ENCODE assay signal across 1 cellular context in the genomic region with DNA sequence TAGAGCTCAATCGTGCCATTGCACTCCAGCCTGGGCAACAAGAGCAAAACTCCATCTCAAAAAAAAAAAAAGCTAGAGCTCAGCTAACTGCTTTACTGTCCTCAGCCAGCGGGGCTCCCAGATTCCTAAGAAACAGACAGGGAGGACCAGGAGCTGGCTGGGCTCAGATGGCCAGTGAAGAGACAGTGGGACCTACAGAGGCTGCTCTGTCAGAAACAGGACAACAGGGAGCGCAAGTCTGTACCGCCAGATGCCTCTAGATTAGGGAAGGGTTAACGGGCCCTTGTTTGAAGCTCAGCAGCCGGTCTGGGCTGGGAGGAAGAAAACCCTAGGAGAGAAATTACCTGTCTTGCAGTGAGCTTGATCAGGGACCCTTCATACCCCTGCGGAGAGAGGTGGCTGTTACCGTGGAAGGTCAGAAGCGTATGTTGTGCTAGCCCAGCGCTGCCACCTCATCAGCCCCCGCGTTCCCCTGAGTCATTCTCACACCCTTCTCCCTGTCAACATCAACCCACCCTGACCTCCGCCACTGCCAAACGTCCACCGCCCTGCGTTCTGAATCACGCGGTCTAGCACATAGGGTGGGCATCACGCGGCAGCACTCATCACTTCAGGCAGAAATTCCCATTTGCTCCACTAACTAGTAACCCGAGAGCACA.
TF ChIP-seq lines count a peak whose summit lies in the region.

No MANE protein-coding gene starts in this region.

TF ChIP-seq in K562, 482 proteins besides CTCF, POLR2A, EP300 and RAD21 (continued from another document and continues in another):
- no peak for TF ChIP-seq MTA1 (IDR thresholded peaks at IDR 0.05; ENCODE audit: borderline replicate concordance)
- TF ChIP-seq FOXA3 (CRISPR knock-in tag; conservative IDR thresholded peaks at IDR 0.05 in 1 of 2, IDR thresholded peaks at IDR 0.05 in 1 of 2), result no peak
- TF ChIP-seq, protein P1, sequence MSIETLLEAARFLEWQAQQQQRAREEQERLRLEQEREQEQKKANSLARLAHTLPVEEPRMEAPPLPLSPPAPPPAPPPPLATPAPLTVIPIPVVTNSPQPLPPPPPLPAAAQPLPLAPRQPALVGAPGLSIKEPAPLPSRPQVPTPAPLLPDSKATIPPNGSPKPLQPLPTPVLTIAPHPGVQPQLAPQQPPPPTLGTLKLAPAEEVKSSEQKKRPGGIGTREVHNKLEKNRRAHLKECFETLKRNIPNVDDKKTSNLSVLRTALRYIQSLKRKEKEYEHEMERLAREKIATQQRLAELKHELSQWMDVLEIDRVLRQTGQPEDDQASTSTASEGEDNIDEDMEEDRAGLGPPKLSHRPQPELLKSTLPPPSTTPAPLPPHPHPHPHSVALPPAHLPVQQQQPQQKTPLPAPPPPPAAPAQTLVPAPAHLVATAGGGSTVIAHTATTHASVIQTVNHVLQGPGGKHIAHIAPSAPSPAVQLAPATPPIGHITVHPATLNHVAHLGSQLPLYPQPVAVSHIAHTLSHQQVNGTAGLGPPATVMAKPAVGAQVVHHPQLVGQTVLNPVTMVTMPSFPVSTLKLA (conservative IDR thresholded peaks at IDR 0.05), result no peak; a peak in 1 of 4 replicates
- peak; percentile 23; the same call in 1 of the 2 replicates for TF ChIP-seq ZNF384 (IDR thresholded peaks at IDR 0.05; ENCODE audit: low read depth, low read length)
- TF ChIP-seq ZNF282 (CRISPR knock-in tag; IDR thresholded peaks at IDR 0.05), result no peak
- no peak for TF ChIP-seq POU5F1 (IDR thresholded peaks at IDR 0.05; ENCODE audit: borderline replicate concordance, low read depth, low read length, partially characterized antibody)
- no peak for TF ChIP-seq EWSR1 (IDR thresholded peaks at IDR 0.05; ENCODE audit: borderline replicate concordance, low read depth, partially characterized antibody)
- no peak for TF ChIP-seq RFX7 (CRISPR knock-in tag; IDR thresholded peaks at IDR 0.05)
- TF ChIP-seq, protein P2, sequence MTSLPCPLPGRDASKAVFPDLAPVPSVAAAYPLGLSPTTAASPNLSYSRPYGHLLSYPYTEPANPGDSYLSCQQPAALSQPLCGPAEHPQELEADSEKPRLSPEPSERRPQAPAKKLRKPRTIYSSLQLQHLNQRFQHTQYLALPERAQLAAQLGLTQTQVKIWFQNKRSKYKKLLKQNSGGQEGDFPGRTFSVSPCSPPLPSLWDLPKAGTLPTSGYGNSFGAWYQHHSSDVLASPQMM (CRISPR knock-in tag; IDR thresholded peaks at IDR 0.05), result no peak
- TF ChIP-seq HDAC8 (tag; IDR thresholded peaks at IDR 0.05), result no peak
- peak; percentile 56; the same call in 1 of the 2 replicates for TF ChIP-seq FOSL1 (tag; conservative IDR thresholded peaks at IDR 0.05)
- no peak for TF ChIP-seq LEF1 (IDR thresholded peaks at IDR 0.05)
- TF ChIP-seq HMGN3 (IDR thresholded peaks at IDR 0.05; ENCODE audit: borderline replicate concordance, extremely low read depth, insufficient read length, low read depth, low read length), result no peak
- no peak for TF ChIP-seq HCFC1 (IDR thresholded peaks at IDR 0.05; ENCODE audit: low read depth, low read length)
- TF ChIP-seq HDAC2 (IDR thresholded peaks at IDR 0.05), result no peak
- no peak for TF ChIP-seq MCM5 (IDR thresholded peaks at IDR 0.05; ENCODE audit: low read depth)
- TF ChIP-seq NR3C1 (CRISPR knock-in tag; IDR thresholded peaks at IDR 0.05), result no peak
- TF ChIP-seq NCOA4 (IDR thresholded peaks at IDR 0.05; ENCODE audit: partially characterized antibody), result no peak
- 0 out of 2 replicates have a peak, but pooled peaks have one; percentile 14 for TF ChIP-seq JUN (IDR thresholded peaks at IDR 0.05; ENCODE audit: borderline replicate concordance, low read depth, low read length)
- TF ChIP-seq JUN (CRISPR knock-in tag; IDR thresholded peaks at IDR 0.05; ENCODE audit: borderline replicate concordance), result no peak
- TF ChIP-seq ZBED1 (IDR thresholded peaks at IDR 0.05), result no peak
- TF ChIP-seq, protein P3, sequence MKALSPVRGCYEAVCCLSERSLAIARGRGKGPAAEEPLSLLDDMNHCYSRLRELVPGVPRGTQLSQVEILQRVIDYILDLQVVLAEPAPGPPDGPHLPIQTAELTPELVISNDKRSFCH (CRISPR knock-in tag; IDR thresholded peaks at IDR 0.05), result no peak
- TF ChIP-seq, protein P3 (tag; IDR thresholded peaks at IDR 0.05), result no peak
- no peak for TF ChIP-seq SAP30 (IDR thresholded peaks at IDR 0.05; ENCODE audit: borderline replicate concordance, insufficient read depth, low read depth, low read length, poor library complexity, severe bottlenecking)
- peak; percentile 48; the same call in 1 of the 2 replicates for TF ChIP-seq JUND (IDR thresholded peaks at IDR 0.05; ENCODE audit: borderline replicate concordance, low read depth, low read length)
- peak; percentile 52; the same call in 1 of the 3 replicates for TF ChIP-seq JUND (tag; IDR thresholded peaks at IDR 0.05; ENCODE audit: borderline replicate concordance, low read depth, low read length)
- no peak for TF ChIP-seq ZKSCAN3 (CRISPR knock-in tag; IDR thresholded peaks at IDR 0.05)
- TF ChIP-seq, protein P4, sequence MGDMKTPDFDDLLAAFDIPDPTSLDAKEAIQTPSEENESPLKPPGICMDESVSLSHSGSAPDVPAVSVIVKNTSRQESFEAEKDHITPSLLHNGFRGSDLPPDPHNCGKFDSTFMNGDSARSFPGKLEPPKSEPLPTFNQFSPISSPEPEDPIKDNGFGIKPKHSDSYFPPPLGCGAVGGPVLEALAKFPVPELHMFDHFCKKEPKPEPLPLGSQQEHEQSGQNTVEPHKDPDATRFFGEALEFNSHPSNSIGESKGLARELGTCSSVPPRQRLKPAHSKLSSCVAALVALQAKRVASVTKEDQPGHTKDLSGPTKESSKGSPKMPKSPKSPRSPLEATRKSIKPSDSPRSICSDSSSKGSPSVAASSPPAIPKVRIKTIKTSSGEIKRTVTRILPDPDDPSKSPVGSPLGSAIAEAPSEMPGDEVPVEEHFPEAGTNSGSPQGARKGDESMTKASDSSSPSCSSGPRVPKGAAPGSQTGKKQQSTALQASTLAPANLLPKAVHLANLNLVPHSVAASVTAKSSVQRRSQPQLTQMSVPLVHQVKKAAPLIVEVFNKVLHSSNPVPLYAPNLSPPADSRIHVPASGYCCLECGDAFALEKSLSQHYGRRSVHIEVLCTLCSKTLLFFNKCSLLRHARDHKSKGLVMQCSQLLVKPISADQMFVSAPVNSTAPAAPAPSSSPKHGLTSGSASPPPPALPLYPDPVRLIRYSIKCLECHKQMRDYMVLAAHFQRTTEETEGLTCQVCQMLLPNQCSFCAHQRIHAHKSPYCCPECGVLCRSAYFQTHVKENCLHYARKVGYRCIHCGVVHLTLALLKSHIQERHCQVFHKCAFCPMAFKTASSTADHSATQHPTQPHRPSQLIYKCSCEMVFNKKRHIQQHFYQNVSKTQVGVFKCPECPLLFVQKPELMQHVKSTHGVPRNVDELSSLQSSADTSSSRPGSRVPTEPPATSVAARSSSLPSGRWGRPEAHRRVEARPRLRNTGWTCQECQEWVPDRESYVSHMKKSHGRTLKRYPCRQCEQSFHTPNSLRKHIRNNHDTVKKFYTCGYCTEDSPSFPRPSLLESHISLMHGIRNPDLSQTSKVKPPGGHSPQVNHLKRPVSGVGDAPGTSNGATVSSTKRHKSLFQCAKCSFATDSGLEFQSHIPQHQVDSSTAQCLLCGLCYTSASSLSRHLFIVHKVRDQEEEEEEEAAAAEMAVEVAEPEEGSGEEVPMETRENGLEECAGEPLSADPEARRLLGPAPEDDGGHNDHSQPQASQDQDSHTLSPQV (IDR thresholded peaks at IDR 0.05), result no peak
- TF ChIP-seq ZKSCAN8 (CRISPR knock-in tag; IDR thresholded peaks at IDR 0.05), result no peak
- TF ChIP-seq ZNF695 (CRISPR knock-in tag; IDR thresholded peaks at IDR 0.05), result no peak
- TF ChIP-seq DPF2 (IDR thresholded peaks at IDR 0.05), result peak; percentile 60
- TF ChIP-seq XRCC5 (IDR thresholded peaks at IDR 0.05; ENCODE audit: low read depth, low read length), result no peak
- TF ChIP-seq, protein P5, sequence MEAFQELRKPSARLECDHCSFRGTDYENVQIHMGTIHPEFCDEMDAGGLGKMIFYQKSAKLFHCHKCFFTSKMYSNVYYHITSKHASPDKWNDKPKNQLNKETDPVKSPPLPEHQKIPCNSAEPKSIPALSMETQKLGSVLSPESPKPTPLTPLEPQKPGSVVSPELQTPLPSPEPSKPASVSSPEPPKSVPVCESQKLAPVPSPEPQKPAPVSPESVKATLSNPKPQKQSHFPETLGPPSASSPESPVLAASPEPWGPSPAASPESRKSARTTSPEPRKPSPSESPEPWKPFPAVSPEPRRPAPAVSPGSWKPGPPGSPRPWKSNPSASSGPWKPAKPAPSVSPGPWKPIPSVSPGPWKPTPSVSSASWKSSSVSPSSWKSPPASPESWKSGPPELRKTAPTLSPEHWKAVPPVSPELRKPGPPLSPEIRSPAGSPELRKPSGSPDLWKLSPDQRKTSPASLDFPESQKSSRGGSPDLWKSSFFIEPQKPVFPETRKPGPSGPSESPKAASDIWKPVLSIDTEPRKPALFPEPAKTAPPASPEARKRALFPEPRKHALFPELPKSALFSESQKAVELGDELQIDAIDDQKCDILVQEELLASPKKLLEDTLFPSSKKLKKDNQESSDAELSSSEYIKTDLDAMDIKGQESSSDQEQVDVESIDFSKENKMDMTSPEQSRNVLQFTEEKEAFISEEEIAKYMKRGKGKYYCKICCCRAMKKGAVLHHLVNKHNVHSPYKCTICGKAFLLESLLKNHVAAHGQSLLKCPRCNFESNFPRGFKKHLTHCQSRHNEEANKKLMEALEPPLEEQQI (IDR thresholded peaks at IDR 0.05), result no peak
- no peak for TF ChIP-seq TRIM24 (IDR thresholded peaks at IDR 0.05)
- no peak for TF ChIP-seq NFIC (IDR thresholded peaks at IDR 0.05)
- 0 out of 2 replicates have a peak, but pooled peaks have one; percentile 7 for TF ChIP-seq MAFK (IDR thresholded peaks at IDR 0.05; ENCODE audit: low read length)
- TF ChIP-seq NCOA6 (IDR thresholded peaks at IDR 0.05), result no peak
- TF ChIP-seq, protein P6, sequence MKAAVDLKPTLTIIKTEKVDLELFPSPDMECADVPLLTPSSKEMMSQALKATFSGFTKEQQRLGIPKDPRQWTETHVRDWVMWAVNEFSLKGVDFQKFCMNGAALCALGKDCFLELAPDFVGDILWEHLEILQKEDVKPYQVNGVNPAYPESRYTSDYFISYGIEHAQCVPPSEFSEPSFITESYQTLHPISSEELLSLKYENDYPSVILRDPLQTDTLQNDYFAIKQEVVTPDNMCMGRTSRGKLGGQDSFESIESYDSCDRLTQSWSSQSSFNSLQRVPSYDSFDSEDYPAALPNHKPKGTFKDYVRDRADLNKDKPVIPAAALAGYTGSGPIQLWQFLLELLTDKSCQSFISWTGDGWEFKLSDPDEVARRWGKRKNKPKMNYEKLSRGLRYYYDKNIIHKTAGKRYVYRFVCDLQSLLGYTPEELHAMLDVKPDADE (conservative IDR thresholded peaks at IDR 0.05; ENCODE audit: control insufficient read depth, low read depth, low read length), result no peak
- TF ChIP-seq HNRNPK (IDR thresholded peaks at IDR 0.05; ENCODE audit: low read depth, low read length, poor library complexity, severe bottlenecking), result no peak
- TF ChIP-seq RBFOX2 (IDR thresholded peaks at IDR 0.05; ENCODE audit: low read depth, low read length), result no peak
- TF ChIP-seq, protein P7, sequence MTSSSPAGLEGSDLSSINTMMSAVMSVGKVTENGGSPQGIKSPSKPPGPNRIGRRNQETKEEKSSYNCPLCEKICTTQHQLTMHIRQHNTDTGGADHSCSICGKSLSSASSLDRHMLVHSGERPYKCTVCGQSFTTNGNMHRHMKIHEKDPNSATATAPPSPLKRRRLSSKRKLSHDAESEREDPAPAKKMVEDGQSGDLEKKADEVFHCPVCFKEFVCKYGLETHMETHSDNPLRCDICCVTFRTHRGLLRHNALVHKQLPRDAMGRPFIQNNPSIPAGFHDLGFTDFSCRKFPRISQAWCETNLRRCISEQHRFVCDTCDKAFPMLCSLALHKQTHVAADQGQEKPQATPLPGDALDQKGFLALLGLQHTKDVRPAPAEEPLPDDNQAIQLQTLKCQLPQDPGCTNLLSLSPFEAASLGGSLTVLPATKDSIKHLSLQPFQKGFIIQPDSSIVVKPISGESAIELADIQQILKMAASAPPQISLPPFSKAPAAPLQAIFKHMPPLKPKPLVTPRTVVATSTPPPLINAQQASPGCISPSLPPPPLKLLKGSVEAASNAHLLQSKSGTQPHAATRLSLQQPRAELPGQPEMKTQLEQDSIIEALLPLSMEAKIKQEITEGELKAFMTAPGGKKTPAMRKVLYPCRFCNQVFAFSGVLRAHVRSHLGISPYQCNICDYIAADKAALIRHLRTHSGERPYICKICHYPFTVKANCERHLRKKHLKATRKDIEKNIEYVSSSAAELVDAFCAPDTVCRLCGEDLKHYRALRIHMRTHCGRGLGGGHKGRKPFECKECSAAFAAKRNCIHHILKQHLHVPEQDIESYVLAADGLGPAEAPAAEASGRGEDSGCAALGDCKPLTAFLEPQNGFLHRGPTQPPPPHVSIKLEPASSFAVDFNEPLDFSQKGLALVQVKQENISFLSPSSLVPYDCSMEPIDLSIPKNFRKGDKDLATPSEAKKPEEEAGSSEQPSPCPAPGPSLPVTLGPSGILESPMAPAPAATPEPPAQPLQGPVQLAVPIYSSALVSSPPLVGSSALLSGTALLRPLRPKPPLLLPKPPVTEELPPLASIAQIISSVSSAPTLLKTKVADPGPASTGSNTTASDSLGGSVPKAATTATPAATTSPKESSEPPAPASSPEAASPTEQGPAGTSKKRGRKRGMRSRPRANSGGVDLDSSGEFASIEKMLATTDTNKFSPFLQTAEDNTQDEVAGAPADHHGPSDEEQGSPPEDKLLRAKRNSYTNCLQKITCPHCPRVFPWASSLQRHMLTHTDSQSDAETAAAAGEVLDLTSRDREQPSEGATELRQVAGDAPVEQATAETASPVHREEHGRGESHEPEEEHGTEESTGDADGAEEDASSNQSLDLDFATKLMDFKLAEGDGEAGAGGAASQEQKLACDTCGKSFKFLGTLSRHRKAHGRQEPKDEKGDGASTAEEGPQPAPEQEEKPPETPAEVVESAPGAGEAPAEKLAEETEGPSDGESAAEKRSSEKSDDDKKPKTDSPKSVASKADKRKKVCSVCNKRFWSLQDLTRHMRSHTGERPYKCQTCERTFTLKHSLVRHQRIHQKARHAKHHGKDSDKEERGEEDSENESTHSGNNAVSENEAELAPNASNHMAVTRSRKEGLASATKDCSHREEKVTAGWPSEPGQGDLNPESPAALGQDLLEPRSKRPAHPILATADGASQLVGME (CRISPR knock-in tag; IDR thresholded peaks at IDR 0.05), result no peak
- no peak for TF ChIP-seq ZNF274 (IDR thresholded peaks at IDR 0.05; ENCODE audit: borderline replicate concordance, low read depth, low read length)
- TF ChIP-seq, protein P8, sequence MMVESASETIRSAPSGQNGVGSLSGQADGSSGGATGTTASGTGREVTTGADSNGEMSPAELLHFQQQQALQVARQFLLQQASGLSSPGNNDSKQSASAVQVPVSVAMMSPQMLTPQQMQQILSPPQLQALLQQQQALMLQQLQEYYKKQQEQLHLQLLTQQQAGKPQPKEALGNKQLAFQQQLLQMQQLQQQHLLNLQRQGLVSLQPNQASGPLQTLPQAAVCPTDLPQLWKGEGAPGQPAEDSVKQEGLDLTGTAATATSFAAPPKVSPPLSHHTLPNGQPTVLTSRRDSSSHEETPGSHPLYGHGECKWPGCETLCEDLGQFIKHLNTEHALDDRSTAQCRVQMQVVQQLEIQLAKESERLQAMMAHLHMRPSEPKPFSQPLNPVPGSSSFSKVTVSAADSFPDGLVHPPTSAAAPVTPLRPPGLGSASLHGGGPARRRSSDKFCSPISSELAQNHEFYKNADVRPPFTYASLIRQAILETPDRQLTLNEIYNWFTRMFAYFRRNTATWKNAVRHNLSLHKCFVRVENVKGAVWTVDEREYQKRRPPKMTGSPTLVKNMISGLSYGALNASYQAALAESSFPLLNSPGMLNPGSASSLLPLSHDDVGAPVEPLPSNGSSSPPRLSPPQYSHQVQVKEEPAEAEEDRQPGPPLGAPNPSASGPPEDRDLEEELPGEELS (CRISPR knock-in tag; IDR thresholded peaks at IDR 0.05; ENCODE audit: borderline replicate concordance), result no peak
